In genomic region chr3:49100046-49100615, GRCh38 we compare ENCODE assay signal across 18 cellular contexts. TPM values are rescaled to one million over a fixed set of nuclear protein-coding genes. Genes with fewer than 3 reads are reported as not detected.
DNase-seq lines count a peak whose midpoint lies in the region; ATAC-seq and TF ChIP-seq lines count a peak whose summit lies in the region.
"Had no signal": no experiment of that assay in that cellular context is flagged by ENCODE, and none has a peak within 500 bp of the region (broad histone marks: within the 10 kb centered on the region; RNA-seq: fewer than 3 reads in every experiment).

No MANE protein-coding gene starts in this region.

- H3K4me3 Mint-ChIP-seq in endothelial cell (ENCODE audit: unreplicated experiment), result peak overlapping the region; percentile 71
- H3K4me3 Mint-ChIP-seq in GM23338, result no peak overlapping the region; the same call in 2 of the 3 replicates
- H3K4me3 Mint-ChIP-seq: HFFc6 had no signal

- ATAC-seq in GM23338, result no peak
- ATAC-seq: SK-N-SH treated with all-trans-retinoic acid at 6 μM for 48 hours had no signal

- H3K36me3 ChIP-seq in spleen (peaks cover 6 to 82% (median 54%) of the 10 kb centered on the region in 6 donors), GM23338 (ENCODE audit: insufficient read depth) (peaks cover 31% of the 10 kb centered on the region)

- intact Hi-C loops in spleen (cut with DNase I; ENCODE audit: low total_unique reads), result loop anchor here (10.0 kb wide), 1 partner anchor 75 kb away; the partner anchor contains the start of genes IMPDH2 and NDUFAF3

- 0 out of 2 replicates have a peak, but pooled peaks cover 2% of the 10 kb centered on the region for H4K20me1 ChIP-seq in GM23338 (replicated peaks; ENCODE audit: insufficient read depth)

- H3K9me3 Mint-ChIP-seq in endothelial cell (ENCODE audit: unreplicated experiment), result no peaks in the 10 kb centered on the region
- no peaks in the 10 kb centered on the region for H3K9me3 Mint-ChIP-seq in GM23338
- H3K9me3 Mint-ChIP-seq: HFFc6 had no signal

- peaks cover 12% of the 10 kb centered on the region for H3K27me3 Mint-ChIP-seq in endothelial cell (ENCODE audit: unreplicated experiment)
- peaks cover 15% of the 10 kb centered on the region for H3K27me3 Mint-ChIP-seq in GM23338 (ENCODE audit: insufficient read depth, low read depth, poor library complexity)

- no peak overlapping the region for H2AFZ ChIP-seq in GM23338

- no peak overlapping the region for H3K4me2 ChIP-seq in GM23338
- H3K4me2 ChIP-seq: KMS-11 had no signal

- peaks cover 45% of the 10 kb centered on the region for H3K36me3 Mint-ChIP-seq in endothelial cell (ENCODE audit: low read depth, unreplicated experiment)
- H3K36me3 Mint-ChIP-seq in GM23338 (ENCODE audit: low read depth), result peaks cover 76% of the 10 kb centered on the region

- peaks cover 18% of the 10 kb centered on the region for H3K4me1 Mint-ChIP-seq in endothelial cell (ENCODE audit: unreplicated experiment)
- peaks cover 16% of the 10 kb centered on the region; the same call in 2 of the 3 replicates for H3K4me1 Mint-ChIP-seq in GM23338

- H3K27me3 ChIP-seq in spleen (replicated peaks in 1 of 7) (no peaks in the 10 kb centered on the region), GM23338 (ENCODE audit: insufficient read depth) (no peaks in the 10 kb centered on the region)

- H3K27ac ChIP-seq in RWPE1 (peak overlapping the region; percentile 62), spleen (no peak overlapping the region), GM23338 (ENCODE audit: low read depth) (no peak overlapping the region)
- H3K27ac ChIP-seq: KMS-11 had no signal

- TF ChIP-seq CTCF in RWPE1 (conservative IDR thresholded peaks at IDR 0.05; ENCODE audit: low read depth), result no peak
- no peak for TF ChIP-seq CTCF in endothelial cell (IDR thresholded peaks at IDR 0.05; ENCODE audit: unreplicated experiment)
- no peak for TF ChIP-seq CTCF in spleen (IDR thresholded peaks at IDR 0.05 in 8 of 11, conservative IDR thresholded peaks at IDR 0.05 in 3 of 11)
- TF ChIP-seq CTCF in GM23338 (conservative IDR thresholded peaks at IDR 0.05; ENCODE audit: low read depth in 2 of 2), result no peak

- no peaks in the 10 kb centered on the region for H3K9me3 ChIP-seq in spleen

- no peak for DNase-seq in RWPE1 (ENCODE audit: low spot score)
- DNase-seq in endothelial cell (ENCODE audit: low spot score), result no peak
- DNase-seq in spleen, result peak; percentile 61
- no peak for DNase-seq in dermis blood vessel endothelial cell
- no peak for DNase-seq in GM23338 (ENCODE audit: low spot score)
- DNase-seq: ACHN, C1 segment of cervical spinal cord, DMS79 treated with DMSO at 0.1 percent for 48 hours, H7, HFFc6, MV-4-11, NCI-H187, NCI-H2107, NCI-H510A treated with DMSO at 0.1 percent for 48 hours, NCI-H774, SIG-M5 had no signal

- no peaks in the 10 kb centered on the region for H3K9me2 ChIP-seq in GM23338 (ENCODE audit: insufficient read depth)

- POLR2A ChIA-PET in RWPE1 (lab: Yijun Ruan, JAX; ENCODE audit: low non-redundant PET), result no interaction called here

- H3K4me1 ChIP-seq in spleen (peaks cover 13 to 29% (median 20%) of the 10 kb centered on the region in 6 donors), GM23338 (ENCODE audit: insufficient read depth) (peaks cover 8% of the 10 kb centered on the region)

- H3F3A ChIP-seq in GM23338 (replicated peaks; ENCODE audit: low read depth), result peaks cover 16% of the 10 kb centered on the region

- H3K79me2 ChIP-seq in GM23338 (replicated peaks; ENCODE audit: insufficient read depth), result peaks cover 10% of the 10 kb centered on the region

- CTCF ChIA-PET in RWPE1 (lab: Yijun Ruan, JAX), result no interaction called here

- TF ChIP-seq POLR2A in spleen (IDR thresholded peaks at IDR 0.05), result no peak

- WGBS in spleen, 5 donors, result 91 to 97% (median 95%) methylated on average over 10 to 11 of the region's 11 CpGs

- no peak overlapping the region for H3K27ac Mint-ChIP-seq in endothelial cell (ENCODE audit: unreplicated experiment)
- H3K27ac Mint-ChIP-seq in GM23338, result no peak overlapping the region
- H3K27ac Mint-ChIP-seq: HFFc6 had no signal

- H3K4me3 ChIP-seq in spleen, result no peak overlapping the region
- no peak overlapping the region for H3K4me3 ChIP-seq in GM23338

TF ChIP-seq in GM23338, 12 proteins besides CTCF, POLR2A, EP300 and RAD21 (continues in another document):
- TF ChIP-seq ETS1 (IDR thresholded peaks at IDR 0.05) (no peak), STAT1 (IDR thresholded peaks at IDR 0.05; ENCODE audit: unreplicated experiment) (no peak), ZNF114 (CRISPR knock-in tag; IDR thresholded peaks at IDR 0.05) (no peak), EZH2 (IDR thresholded peaks at IDR 0.05; ENCODE audit: low read depth, unreplicated experiment) (no peak), JUNB (IDR thresholded peaks at IDR 0.05; ENCODE audit: unreplicated experiment) (no peak)

RNA-seq across cellular contexts. Expression of gene QARS1, which starts 4.4 kb away (rescaled TPM):
- total RNA-seq in endothelial cell (ENCODE audit: unreplicated experiment), result 416 TPM
- 100 to 1,000 TPM; 174 to 238 (median 212) TPM for total RNA-seq in spleen
- 100 to 1,000 TPM; 206 to 329 (median 239) TPM for polyA plus RNA-seq in spleen
- 485 and 565 TPM in 2 replicates for total RNA-seq in dermis blood vessel endothelial cell
- 301 and 373 TPM in 2 replicates for total RNA-seq in GM23338 (2014; rRNA removed; shearing (Covaris generic))
- 173 and 189 TPM in 2 replicates for polyA plus RNA-seq in GM23338 (2016; fragmentation: Nextera tagmentation; extraction: Ambion mirVana)

RNA-seq across cellular contexts. Expression of gene QRICH1, which starts 6.3 kb away (rescaled TPM):
- 136 TPM for total RNA-seq in endothelial cell (ENCODE audit: unreplicated experiment)
- total RNA-seq in spleen, result 100 to 1,000 TPM in 5 of 7 donors, 10 to 100 TPM in 2; 88.2 to 127 (median 105) TPM
- 10 to 100 TPM; 35.9 to 48.4 (median 47.6) TPM for polyA plus RNA-seq in spleen
- 62.0 and 110 TPM in 2 replicates for total RNA-seq in dermis blood vessel endothelial cell
- 114 and 149 TPM in 2 replicates for total RNA-seq in GM23338 (2014; rRNA removed; shearing (Covaris generic))
- polyA plus RNA-seq in GM23338 (2016; fragmentation: Nextera tagmentation; extraction: Ambion mirVana), result 66.9 and 71.2 TPM in 2 replicates

RNA-seq across cellular contexts. Expression of gene USP19, which starts 20.5 kb away (rescaled TPM):
- total RNA-seq in endothelial cell (ENCODE audit: unreplicated experiment), result 38.8 TPM
- total RNA-seq in spleen, result 100 to 1,000 TPM in 2 of 7 donors, 10 to 100 TPM in 5; 59.5 to 108 (median 64.8) TPM
- 10 to 100 TPM; 14.1 to 26.7 (median 17.2) TPM for polyA plus RNA-seq in spleen
- 50.2 and 58.4 TPM in 2 replicates for total RNA-seq in dermis blood vessel endothelial cell
- total RNA-seq in GM23338 (2014; rRNA removed; shearing (Covaris generic)), result 56.9 and 62.0 TPM in 2 replicates
- polyA plus RNA-seq in GM23338 (2016; fragmentation: Nextera tagmentation; extraction: Ambion mirVana), result 13.2 and 14.0 TPM in 2 replicates

RNA-seq across cellular contexts. Expression of gene LAMB2, which starts 32.7 kb away (rescaled TPM):
- total RNA-seq in endothelial cell (ENCODE audit: unreplicated experiment) (259 TPM), spleen (100 to 1,000 TPM; 168 to 331 (median 284) TPM), dermis blood vessel endothelial cell (995 and 1,289 TPM in 2 replicates)
- polyA plus RNA-seq in spleen (100 to 1,000 TPM in 2 of 3 donors, 10 to 100 TPM in 1; 97.7 to 376 (median 264) TPM), GM23338 (2016; fragmentation: Nextera tagmentation; extraction: Ambion mirVana) (71.0 and 71.3 TPM in 2 replicates)
- total RNA-seq in GM23338 (2014; rRNA removed; shearing (Covaris generic)), result 106 and 154 TPM in 2 replicates
